ENCODE assay signal across 1 cellular context in genomic region chr15:89122532-89123525, GRCh38.
TF ChIP-seq lines count a peak whose summit lies in the region.

No MANE protein-coding gene starts in this region.

TF ChIP-seq in HepG2, 621 proteins besides CTCF, POLR2A, EP300 and RAD21 (continued from another document):
- TF ChIP-seq ZNF335 (CRISPR knock-in tag; IDR thresholded peaks at IDR 0.05) (no peak), SIN3A (IDR thresholded peaks at IDR 0.05; ENCODE audit: borderline replicate concordance, low read depth, low read length) (no peak), ISX (CRISPR knock-in tag; conservative IDR thresholded peaks at IDR 0.05) (no peak), PITX1 (CRISPR knock-in tag; IDR thresholded peaks at IDR 0.05) (no peak), PRMT3 (CRISPR knock-in tag; IDR thresholded peaks at IDR 0.05; ENCODE audit: borderline replicate concordance, low read depth) (no peak), ZKSCAN1 (IDR thresholded peaks at IDR 0.05; ENCODE audit: low read length) (no peak)
TF ChIP-seq in HepG2: peak in this region for 0.
